ENCODE assay signal across 8 cellular contexts in the genomic region with DNA sequence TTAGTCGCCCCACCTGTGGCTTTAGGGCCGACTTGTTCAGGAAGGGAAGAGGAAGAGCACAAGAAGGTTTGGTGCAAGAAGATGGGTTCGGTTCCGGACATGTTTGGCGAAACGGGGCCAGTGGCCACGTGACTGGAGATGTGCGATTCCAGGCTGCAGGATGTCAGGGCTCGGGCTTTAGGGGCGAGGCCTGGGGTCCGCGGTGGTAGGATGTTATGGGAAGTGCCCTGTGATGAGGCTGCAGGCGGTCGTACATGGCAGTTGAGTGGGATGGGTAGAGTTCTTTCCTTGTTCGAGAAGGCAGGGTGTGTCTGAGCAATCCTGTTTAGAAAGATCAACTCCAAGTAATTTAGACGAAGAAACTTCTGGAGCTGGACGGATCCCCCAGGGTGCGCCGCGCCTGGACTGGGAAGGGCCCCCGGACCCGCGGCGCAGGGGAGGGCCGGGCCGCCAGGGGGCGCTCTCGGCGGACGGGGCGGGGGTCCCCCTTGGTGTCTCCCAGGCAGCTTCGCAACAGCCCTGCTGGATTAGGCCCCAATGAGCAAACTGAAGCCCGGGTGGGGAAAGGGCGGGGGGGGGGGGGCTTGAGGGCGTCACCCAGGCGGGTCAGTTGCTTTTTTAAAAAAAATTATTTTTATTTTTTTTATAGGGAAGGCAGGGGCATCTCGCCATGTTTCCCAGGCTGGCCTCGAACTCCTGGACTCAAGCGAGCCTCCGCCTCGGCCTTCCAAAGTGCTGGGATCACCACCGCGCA. TPM values are rescaled to one million over a fixed set of nuclear protein-coding genes. Genes with fewer than 3 reads are reported as not detected.
DNase-seq lines count a peak whose midpoint lies in the region; ATAC-seq, FAIRE-seq and TF ChIP-seq lines count a peak whose summit lies in the region.

No MANE protein-coding gene starts in this region.

- TF ChIP-seq POLR2A in K562 (conservative IDR thresholded peaks at IDR 0.05): no peak

- no peak overlapping the region for H2BK120ac ChIP-seq in mesendoderm (ENCODE audit: low read depth, low read length)

- H2AFZ ChIP-seq in K562 (ENCODE audit: low read depth, low read length): peak overlapping the region; percentile 90

- peak in 1 of 2 experiments; percentile 43; a peak in 2 of 4 replicates for TF ChIP-seq RAD21 in K562 (CRISPR knock-in tag; conservative IDR thresholded peaks at IDR 0.05 in 1 of 2, IDR thresholded peaks at IDR 0.05 in 1 of 2)

- ATAC-seq in HG02885 (IDR thresholded peaks at IDR 0.05; ENCODE audit: poor library complexity, unreplicated experiment) (peak; percentile 54), K562 (peak; percentile 96), HG02588 (IDR thresholded peaks at IDR 0.05; ENCODE audit: unreplicated experiment) (no peak), HG03045 (IDR thresholded peaks at IDR 0.05; ENCODE audit: unreplicated experiment) (no peak), GM21529 (IDR thresholded peaks at IDR 0.05; ENCODE audit: unreplicated experiment) (no peak)

- no peak for FAIRE-seq in K562 (lab: Jason Lieb, UNC)

- in situ Hi-C loops in K562 (cut with MboI): no loop called here

- peaks cover 8% of the 10 kb centered on the region; the same call in 1 of the 3 replicates for H3K36me3 ChIP-seq in K562 (ENCODE audit: control insufficient read depth, insufficient read depth, low read length)
- H3K36me3 ChIP-seq in mesendoderm (ENCODE audit: control insufficient read depth, insufficient read depth, low read length): no peaks in the 10 kb centered on the region

- POLR2A ChIA-PET in K562 (lab: Yijun Ruan, JAX): interaction anchor here (1.1 kb wide), 2 partner anchors 9 to 344 kb away, joined by 3 to 4 read pairs; no protein-coding TSS in a partner anchor

- no peaks in the 10 kb centered on the region for H3K9me3 ChIP-seq in K562 (replicated peaks; ENCODE audit: control insufficient read depth, insufficient read depth, low read depth, low read length)

- H3K4me2 ChIP-seq in K562 (ENCODE audit: insufficient read depth, low read length) (peak overlapping the region; percentile 68), mesendoderm (ENCODE audit: low read length) (no peak overlapping the region)

- H4K20me1 ChIP-seq in K562 (replicated peaks; ENCODE audit: control insufficient read depth, insufficient read depth, low read length): no peaks in the 10 kb centered on the region; the same call in 1 of the 2 replicates

- peak overlapping the region; percentile 2 for H3K56ac ChIP-seq in mesendoderm (ENCODE audit: low read length)

- H3K27me3 ChIP-seq in K562 (ENCODE audit: control insufficient read depth in 2 of 2, insufficient read depth in 2 of 2, low read length in 2 of 2): peaks cover 0 to 6% of the 10 kb centered on the region in 2 experiments; a peak in 1 of 5 replicates
- H3K27me3 ChIP-seq in mesendoderm (ENCODE audit: insufficient read depth, low read length, poor library complexity): no peaks in the 10 kb centered on the region

- H3K79me1 ChIP-seq in mesendoderm (ENCODE audit: low read length): no peaks in the 10 kb centered on the region

- H4K8ac ChIP-seq in mesendoderm (ENCODE audit: low read depth, low read length): no peak overlapping the region

- H3K4me3 ChIP-seq in AG10803 (ENCODE audit: low read length): no peak overlapping the region
- no peak overlapping the region for H3K4me3 ChIP-seq in K562
- H3K4me3 ChIP-seq in mesendoderm (ENCODE audit: low read length): no peak overlapping the region

- no TSS peak for BruUV-seq in K562 (replicated peaks; lab: Mats Ljungman, UMichigan)

- no peaks in the 10 kb centered on the region for H3K79me2 ChIP-seq in K562 (ENCODE audit: control insufficient read depth, insufficient read depth, low read length)
- no peaks in the 10 kb centered on the region for H3K79me2 ChIP-seq in mesendoderm (ENCODE audit: control insufficient read depth, insufficient read depth, low read length)

- no peak overlapping the region for H4K5ac ChIP-seq in mesendoderm (ENCODE audit: low read length)

- DNase-seq in AG10803 (ENCODE audit: low read depth) (no peak), K562 (ENCODE audit: extremely low read depth in 1 of 4, low spot score in 3 of 4) (peak; percentile 63 to 93 (median 92)), mesendoderm (peak; percentile 37), SHP77 treated with DMSO at 0.1 percent for 48 hours (lab: John Stamatoyannopoulos, UW) (no peak)

- intact Hi-C loops in K562 (cut with micrococcal nuclease): loop anchor here (5.0 kb wide), 1 partner anchor 180 kb away; no protein-coding TSS in a partner anchor

- H3K27ac ChIP-seq in K562 (ENCODE audit: extremely low read depth, low read depth, low read length): no peak overlapping the region
- H3K27ac ChIP-seq in mesendoderm (ENCODE audit: low read depth, low read length): no peak overlapping the region

- no peak overlapping the region; a peak in 1 of 4 replicates for H3K9ac ChIP-seq in K562 (ENCODE audit: insufficient read depth in 1 of 2, low read depth in 2 of 2, low read length in 2 of 2)
- no peak overlapping the region for H3K9ac ChIP-seq in mesendoderm (ENCODE audit: low read length)

- H3K23ac ChIP-seq in mesendoderm (ENCODE audit: low read length): no peak overlapping the region

- CTCF ChIA-PET in K562 (lab: Yijun Ruan, JAX; ENCODE audit: low intra/inter-chr PET ratio): interaction anchor here (0.7 to 1.3 kb wide), 3 partner anchors 49 to 286 kb away, joined by 3 to 4 read pairs (median 3); no protein-coding TSS in a partner anchor

- TF ChIP-seq CTCF in AG10803 (conservative IDR thresholded peaks at IDR 0.05; ENCODE audit: low read length): peak; percentile 20
- peak; percentile 66 to 83 (median 76) for TF ChIP-seq CTCF in K562 (IDR thresholded peaks at IDR 0.05 in 2 of 3, conservative IDR thresholded peaks at IDR 0.05 in 1 of 3; ENCODE audit: insufficient read depth in 2 of 3, low read depth in 1 of 3, low read length in 3 of 3)

- no peak overlapping the region for H2BK15ac ChIP-seq in mesendoderm (replicated peaks; ENCODE audit: low read depth)

- no peak for TF ChIP-seq EP300 in K562 (IDR thresholded peaks at IDR 0.05; ENCODE audit: low read length)

- H2BK5ac ChIP-seq in mesendoderm (ENCODE audit: low read length): no peak overlapping the region

- WGBS in K562 (ENCODE audit: insufficient coverage, low coverage, missing lambda C conversion rate): 28% methylated on average over 39 of the region's 43 CpGs
- WGBS in mesendoderm (ENCODE audit: extremely low coverage, insufficient coverage, low lambda C conversion rate): no CpG with 5 or more reads among the region's 43 CpGs

- H2AK5ac ChIP-seq in mesendoderm (ENCODE audit: low read length): no peak overlapping the region

- no peak overlapping the region for H3K4ac ChIP-seq in mesendoderm (ENCODE audit: low read depth, low read length)

- no peak overlapping the region for H3K18ac ChIP-seq in mesendoderm (ENCODE audit: low read length)

- peaks cover 3 to 9% of the 10 kb centered on the region in 2 experiments; a peak in 3 of 5 replicates for H3K4me1 ChIP-seq in K562 (replicated peaks in 1 of 2; ENCODE audit: control insufficient read depth in 2 of 2, insufficient read depth in 2 of 2, low read length in 2 of 2)
- no peaks in the 10 kb centered on the region for H3K4me1 ChIP-seq in mesendoderm (ENCODE audit: control insufficient read depth, low read depth, low read length)

- H3K9me1 ChIP-seq in K562 (ENCODE audit: control insufficient read depth, insufficient read depth, low read length): peaks cover 4% of the 10 kb centered on the region

TF ChIP-seq in K562, 482 proteins besides CTCF, POLR2A, EP300 and RAD21 (continues in another document):
- no peak for TF ChIP-seq HDAC1 (IDR thresholded peaks at IDR 0.05)
- TF ChIP-seq SMC3 (conservative IDR thresholded peaks at IDR 0.05; ENCODE audit: insufficient read depth, low read depth, low read length): peak; percentile 56
- TF ChIP-seq, protein P1, sequence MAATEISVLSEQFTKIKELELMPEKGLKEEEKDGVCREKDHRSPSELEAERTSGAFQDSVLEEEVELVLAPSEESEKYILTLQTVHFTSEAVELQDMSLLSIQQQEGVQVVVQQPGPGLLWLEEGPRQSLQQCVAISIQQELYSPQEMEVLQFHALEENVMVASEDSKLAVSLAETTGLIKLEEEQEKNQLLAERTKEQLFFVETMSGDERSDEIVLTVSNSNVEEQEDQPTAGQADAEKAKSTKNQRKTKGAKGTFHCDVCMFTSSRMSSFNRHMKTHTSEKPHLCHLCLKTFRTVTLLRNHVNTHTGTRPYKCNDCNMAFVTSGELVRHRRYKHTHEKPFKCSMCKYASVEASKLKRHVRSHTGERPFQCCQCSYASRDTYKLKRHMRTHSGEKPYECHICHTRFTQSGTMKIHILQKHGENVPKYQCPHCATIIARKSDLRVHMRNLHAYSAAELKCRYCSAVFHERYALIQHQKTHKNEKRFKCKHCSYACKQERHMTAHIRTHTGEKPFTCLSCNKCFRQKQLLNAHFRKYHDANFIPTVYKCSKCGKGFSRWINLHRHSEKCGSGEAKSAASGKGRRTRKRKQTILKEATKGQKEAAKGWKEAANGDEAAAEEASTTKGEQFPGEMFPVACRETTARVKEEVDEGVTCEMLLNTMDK (IDR thresholded peaks at IDR 0.05; ENCODE audit: borderline replicate concordance, insufficient read depth, low read depth, low read length, poor library complexity, severe bottlenecking): peak; percentile 98
- peak; percentile 68 for TF ChIP-seq POLR2G (IDR thresholded peaks at IDR 0.05; ENCODE audit: low read depth, low read length)
- no peak for TF ChIP-seq CC2D1A (IDR thresholded peaks at IDR 0.05)

RNA-seq across cellular contexts. Expression of a gene that starts 17.2 kb away (rescaled TPM):
- 0.28 and 0.90 TPM in 2 replicates for total RNA-seq in K562 (2011; cell fraction: chromatin; rRNA removed; ENCODE audit: low replicate concordance)
- total RNA-seq in K562 (2011; cell fraction: nucleolus; rRNA removed): 0.39 and 1.3 TPM in 2 replicates
- total RNA-seq in K562 (2011; cell fraction: nucleoplasm; rRNA removed): 0.37 and 0.46 TPM in 2 replicates
- 1.5 and 1.7 TPM in 2 replicates for total RNA-seq in K562 (2014; rRNA removed)
- 0.35 and 0.40 TPM in 2 replicates for total RNA-seq in K562 (2014; rRNA removed; fragmentation: Illumina TruSeq; extraction: Trizol)
- total RNA-seq in K562 (2015; rRNA removed; fragmentation: Illumina TruSeq; extraction: Trizol): 1.4 and 1.6 TPM in 2 replicates
- total RNA-seq in K562 (2021): 2.7 TPM in 2 replicates
- polyA plus RNA-seq in K562 (2011; rRNA removed): 0.39 and 2.7 TPM in 2 replicates
- 2.3 and 2.9 TPM in 2 replicates for polyA plus RNA-seq in K562 (2011; cell fraction: cytosol; rRNA removed)
- polyA plus RNA-seq in K562 (2011; cell fraction: nucleus; rRNA removed): 0.34 and 2.7 TPM in 2 replicates
- polyA plus RNA-seq in K562 (2012): 0.86 and 0.90 TPM in 2 replicates
- 0.49 and 1.2 TPM in 2 replicates for polyA plus RNA-seq in K562 (2014; fragmentation: Illumina TruSeq; extraction: Trizol)
- under 1 TPM; 0.06 to 0.14 TPM for polyA plus RNA-seq in K562 (2014; fragmentation: Nextera tagmentation; extraction: Ambion mirVana)
- 1.1 and 1.8 TPM in 2 replicates for polyA plus RNA-seq in K562 (2014; rRNA removed)
- 0.39 and 1.3 TPM in 2 replicates for polyA minus RNA-seq in K562 (2011; rRNA and poly(A)+ RNA removed)
- 0.57 and 3.1 TPM in 2 replicates for polyA minus RNA-seq in K562 (2011; cell fraction: cytosol; rRNA and poly(A)+ RNA removed)
- polyA minus RNA-seq in K562 (2011; cell fraction: nucleus; rRNA and poly(A)+ RNA removed): 0.13 and 0.56 TPM in 2 replicates
- polyA plus RNA-seq in mesendoderm (2013, experiment 1 of 2): 27.6 TPM
- 27.4 TPM for polyA plus RNA-seq in mesendoderm (2013, experiment 2 of 2)

Comparison
In these comparisons a context has a peak if more than half of its experiments do, and no peak if none do; other contexts are left out.
1. DNase-seq: peak in K562 (4 of 4) and mesendoderm (single experiment); none in AG10803 (single experiment) and SHP77 treated with DMSO at 0.1 percent for 48 hours (single experiment).
2. ATAC-seq: peak in HG02885 (single experiment) and K562 (single experiment); none in HG02588 (single experiment), HG03045 (single experiment) and GM21529 (single experiment).